ENCODE assay signal across 8 cellular contexts in the genomic region with DNA sequence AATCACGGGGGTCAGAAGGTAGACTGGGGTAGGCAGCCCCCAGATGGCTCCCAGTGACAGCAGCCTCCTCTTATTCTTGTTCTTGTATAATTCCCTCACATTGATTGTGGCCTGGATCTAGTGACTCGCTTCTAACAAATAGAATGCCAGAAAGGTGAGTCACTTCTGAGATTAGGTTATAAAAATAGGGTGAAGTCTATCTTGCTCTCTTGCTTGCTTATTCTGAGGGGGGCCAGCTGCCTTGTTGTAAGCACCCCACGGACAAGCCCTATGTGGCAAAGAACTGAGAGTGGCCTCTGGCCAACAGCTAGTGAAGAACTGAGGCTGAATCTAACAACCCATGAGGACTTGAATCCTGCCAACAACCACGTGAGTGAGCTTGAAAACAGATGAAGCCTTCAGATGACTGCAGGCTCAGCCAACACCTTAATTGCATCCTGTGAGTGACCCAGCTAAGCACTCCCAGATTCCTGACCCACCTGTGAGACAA. TPM values are rescaled to one million over a fixed set of nuclear protein-coding genes. Genes with fewer than 3 reads are reported as not detected.
A peak's percentile ranks its signal among the peaks of the same experiment; 100 is the strongest.
DNase-seq lines count a peak whose midpoint lies in the region; ATAC-seq and TF ChIP-seq lines count a peak whose summit lies in the region.

No MANE protein-coding gene starts in this region.

- peaks cover 30% of the 10 kb centered on the region for H3K4me1 Mint-ChIP-seq in chondrocyte (ENCODE audit: low read depth)
- no peaks in the 10 kb centered on the region for H3K4me1 Mint-ChIP-seq in T-helper 2 cell treated with Interferon-gamma antibody and Interleukin-4, amounts not matched to agents 5 μg/mL and 100 μg/mL, for 36 hours (ENCODE audit: low read depth)
- no peaks in the 10 kb centered on the region for H3K4me1 Mint-ChIP-seq in CD8-positive, alpha-beta T cell (ENCODE audit: low read depth)

- no peak overlapping the region for H3K4me3 ChIP-seq in A673 (ENCODE audit: low read depth, low read length, poor library complexity, severe bottlenecking)
- H3K4me3 ChIP-seq in HUES48 (ENCODE audit: low read depth, low read length): no peak overlapping the region
- no peak overlapping the region for H3K4me3 ChIP-seq in lower lobe of right lung
- no peak overlapping the region for H3K4me3 ChIP-seq in CD8-positive, alpha-beta T cell (ENCODE audit: low read depth, low read length)

- DNase-seq in A673 (ENCODE audit: low spot score) (peak; percentile 30), chondrocyte (ENCODE audit: low spot score) (no peak), lower lobe of right lung (no peak), GM13976 (ENCODE audit: low spot score) (no peak)
- no peak for DNase-seq in T-helper 2 cell treated with Interferon-gamma antibody and Interleukin-4, amounts not matched to agents 5 μg/mL and 100 μg/mL, for 36 hours (ENCODE audit: low spot score)
- DNase-seq in CD8-positive, alpha-beta T cell: no peak

- in situ Hi-C loops in GM13976 (cut with MboI; ENCODE audit: low sequenced_read_pairs, unreplicated experiment): no loop called here

- H3K9ac ChIP-seq in HUES48 (ENCODE audit: low read depth, low read length): no peak overlapping the region

- POLR2A ChIA-PET in A673 (lab: Charles Lee; ENCODE audit: low non-redundant PET): interaction anchor here (1.0 kb wide), 1 partner anchor 264 kb away, joined by 3 read pairs; the partner anchor contains the start of gene KDM3A
- POLR2A ChIA-PET in CD8-positive, alpha-beta T cell (lab: Charles Lee): no interaction called here

- H3K27me3 ChIP-seq in A673 (replicated peaks; ENCODE audit: insufficient read depth, low read depth, low read length, poor library complexity): no peaks in the 10 kb centered on the region
- no peaks in the 10 kb centered on the region for H3K27me3 ChIP-seq in HUES48 (ENCODE audit: control insufficient read depth, insufficient read depth, low read length)
- H3K27me3 ChIP-seq in lower lobe of right lung (ENCODE audit: low read depth): no peaks in the 10 kb centered on the region
- no peaks in the 10 kb centered on the region for H3K27me3 ChIP-seq in CD8-positive, alpha-beta T cell (ENCODE audit: insufficient read depth, low read length)

- ATAC-seq in lower lobe of right lung (peak; percentile 42 to 71), GM21390 (IDR thresholded peaks at IDR 0.05; ENCODE audit: unreplicated experiment) (no peak)
- ATAC-seq in CD8-positive, alpha-beta T cell: no peak

- no peak overlapping the region for H3K27ac ChIP-seq in A673 (ENCODE audit: low read depth, low read length, poor library complexity, severe bottlenecking)
- peak overlapping the region; percentile 3 for H3K27ac ChIP-seq in HUES48 (ENCODE audit: low read depth, low read length)
- no peak overlapping the region for H3K27ac ChIP-seq in lower lobe of right lung
- no peak overlapping the region for H3K27ac ChIP-seq in CD8-positive, alpha-beta T cell (ENCODE audit: low read depth, low read length)

- no peaks in the 10 kb centered on the region for H3K36me3 ChIP-seq in A673 (ENCODE audit: insufficient read depth, low read length, poor library complexity, severe bottlenecking)
- H3K36me3 ChIP-seq in HUES48 (ENCODE audit: control insufficient read depth, insufficient read depth, low read length): no peaks in the 10 kb centered on the region
- no peaks in the 10 kb centered on the region for H3K36me3 ChIP-seq in lower lobe of right lung
- no peaks in the 10 kb centered on the region for H3K36me3 ChIP-seq in CD8-positive, alpha-beta T cell (ENCODE audit: insufficient read depth, low read length)

- peaks cover 5% of the 10 kb centered on the region for H3K4me1 ChIP-seq in A673 (ENCODE audit: insufficient read depth, low read length, poor library complexity, severe bottlenecking)
- H3K4me1 ChIP-seq in HUES48 (ENCODE audit: control insufficient read depth, insufficient read depth, low read length): no peaks in the 10 kb centered on the region
- H3K4me1 ChIP-seq in lower lobe of right lung: no peaks in the 10 kb centered on the region
- no peaks in the 10 kb centered on the region for H3K4me1 ChIP-seq in CD8-positive, alpha-beta T cell (ENCODE audit: insufficient read depth, low read length)

- H3K27ac Mint-ChIP-seq in chondrocyte (ENCODE audit: unreplicated experiment): peak overlapping the region; percentile 63
- no peak overlapping the region for H3K27ac Mint-ChIP-seq in T-helper 2 cell treated with Interferon-gamma antibody and Interleukin-4, amounts not matched to agents 5 μg/mL and 100 μg/mL, for 36 hours
- H3K27ac Mint-ChIP-seq in CD8-positive, alpha-beta T cell: no peak overlapping the region

- no peaks in the 10 kb centered on the region for H3K27me3 Mint-ChIP-seq in chondrocyte (ENCODE audit: low read depth)
- peaks cover 10% of the 10 kb centered on the region for H3K27me3 Mint-ChIP-seq in T-helper 2 cell treated with Interferon-gamma antibody and Interleukin-4, amounts not matched to agents 5 μg/mL and 100 μg/mL, for 36 hours (ENCODE audit: low read depth)
- peaks cover 2% of the 10 kb centered on the region for H3K27me3 Mint-ChIP-seq in CD8-positive, alpha-beta T cell (ENCODE audit: low read depth)

- no TSS peak for BruUV-seq in A673 (replicated peaks; lab: Mats Ljungman, UMichigan)

- no peak overlapping the region for H3K4me3 Mint-ChIP-seq in chondrocyte (ENCODE audit: unreplicated experiment)
- H3K4me3 Mint-ChIP-seq in T-helper 2 cell treated with Interferon-gamma antibody and Interleukin-4, amounts not matched to agents 5 μg/mL and 100 μg/mL, for 36 hours: no peak overlapping the region
- H3K4me3 Mint-ChIP-seq in CD8-positive, alpha-beta T cell: no peak overlapping the region

- no peaks in the 10 kb centered on the region for H3K36me3 Mint-ChIP-seq in chondrocyte (ENCODE audit: low read depth)
- H3K36me3 Mint-ChIP-seq in T-helper 2 cell treated with Interferon-gamma antibody and Interleukin-4, amounts not matched to agents 5 μg/mL and 100 μg/mL, for 36 hours (ENCODE audit: low read depth): no peaks in the 10 kb centered on the region
- no peaks in the 10 kb centered on the region for H3K36me3 Mint-ChIP-seq in CD8-positive, alpha-beta T cell

- H3K9me3 Mint-ChIP-seq in chondrocyte (ENCODE audit: low read depth): peaks cover 5% of the 10 kb centered on the region
- peaks cover 6% of the 10 kb centered on the region for H3K9me3 Mint-ChIP-seq in T-helper 2 cell treated with Interferon-gamma antibody and Interleukin-4, amounts not matched to agents 5 μg/mL and 100 μg/mL, for 36 hours
- H3K9me3 Mint-ChIP-seq in CD8-positive, alpha-beta T cell: peaks cover 7% of the 10 kb centered on the region

- intact Hi-C loops in A673 (cut with micrococcal nuclease; ENCODE audit: unreplicated experiment): no loop called here
- intact Hi-C loops in lower lobe of right lung (cut with DNase I): no loop called here
- intact Hi-C loops in CD8-positive, alpha-beta T cell (cut with DNase I, micrococcal nuclease): loop anchor here in 1 of 2 experiments (5.0 kb wide), 1 partner anchor 72 kb away; no protein-coding TSS in a partner anchor

- CTCF ChIA-PET in A673 (lab: Charles Lee): no interaction called here
- CTCF ChIA-PET in CD8-positive, alpha-beta T cell (lab: Charles Lee): interaction anchor here (1.4 to 1.8 kb wide), 2 partner anchors 60 to 186 kb away, joined by 4 to 12 read pairs; no protein-coding TSS in a partner anchor

- TF ChIP-seq CTCF in A673 (conservative IDR thresholded peaks at IDR 0.05; ENCODE audit: low read depth, low read length): no peak
- no peak for TF ChIP-seq CTCF in chondrocyte (IDR thresholded peaks at IDR 0.05)
- no peak for TF ChIP-seq CTCF in lower lobe of right lung (IDR thresholded peaks at IDR 0.05)
- no peak for TF ChIP-seq CTCF in GM13976 (IDR thresholded peaks at IDR 0.05; ENCODE audit: borderline replicate concordance, control extremely low read depth, extremely low read depth, insufficient read depth, missing control alignments)
- TF ChIP-seq CTCF in CD8-positive, alpha-beta T cell (IDR thresholded peaks at IDR 0.05): no peak

- no peaks in the 10 kb centered on the region for H3K9me3 ChIP-seq in A673 (ENCODE audit: low read depth, low read length, poor library complexity, severe bottlenecking)
- H3K9me3 ChIP-seq in HUES48 (ENCODE audit: control insufficient read depth, insufficient read depth, low read length): 0 out of 2 replicates have a peak, but pooled peaks cover 3% of the 10 kb centered on the region
- H3K9me3 ChIP-seq in lower lobe of right lung: no peaks in the 10 kb centered on the region
- H3K9me3 ChIP-seq in CD8-positive, alpha-beta T cell (ENCODE audit: low read length): no peaks in the 10 kb centered on the region

RNA-seq across cellular contexts. Expression of gene RMND5A, which starts 15.6 kb away (rescaled TPM):
- total RNA-seq in A673 (2021) (38.7 and 42.9 TPM in 2 replicates), chondrocyte (23.1 to 27.6 TPM (median 24.0 TPM) in 3 replicates), lower lobe of right lung (32.1 TPM)
- total RNA-seq in CD8-positive, alpha-beta T cell: 10 to 100 TPM; 47.1 to 53.6 TPM

Comparison
In these comparisons a context has a peak if more than half of its experiments do, and no peak if none do; other contexts are left out.
1. ATAC-seq: peak in lower lobe of right lung (2 of 2); none in GM21390 (single experiment) and CD8-positive, alpha-beta T cell (single experiment).